In the genomic region with DNA sequence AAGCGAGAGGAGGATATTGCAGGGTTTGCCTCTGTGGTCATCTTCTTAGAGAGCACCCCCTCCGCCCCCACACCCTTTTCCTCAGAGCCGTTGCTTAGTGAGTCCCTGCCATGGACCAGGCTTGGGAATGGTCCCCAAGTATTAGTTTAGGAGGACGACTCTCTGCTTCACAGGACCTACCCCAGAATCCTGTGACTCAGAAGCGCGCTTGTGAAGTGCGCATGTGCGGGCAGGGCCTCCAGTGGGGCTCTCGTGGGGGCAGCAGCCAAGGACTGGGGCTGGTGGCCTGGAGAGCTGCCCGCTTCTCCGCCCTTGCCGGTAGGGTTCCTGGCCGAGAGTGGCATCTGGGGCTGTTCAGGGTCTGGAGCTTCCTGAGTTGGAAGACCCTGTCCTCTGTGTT, we compare ENCODE assay signal across 8 cellular contexts. TPM values are rescaled to one million over a fixed set of nuclear protein-coding genes. Genes with fewer than 3 reads are reported as not detected.
DNase-seq lines count a peak whose midpoint lies in the region; ATAC-seq, FAIRE-seq and TF ChIP-seq lines count a peak whose summit lies in the region.

No MANE protein-coding gene starts in this region.

- intact Hi-C loops in left lung (cut with DNase I), result no loop called here

- no peak for TF ChIP-seq POLR2A in tibial nerve (IDR thresholded peaks at IDR 0.05)

- H3K27me3 ChIP-seq in left lung (no peaks in the 10 kb centered on the region), tibial nerve (no peaks in the 10 kb centered on the region)

- 52 to 68% methylated on average over 10 to 13 of the region's 13 CpGs for WGBS in tibial nerve, 2 donors

- DNase-seq in stimulated activated CD4-positive, alpha-beta T cell treated with anti-CD3 and anti-CD28 coated beads, Interleukin-15, amount 100 ng/mL, for 24 hours, result peak; percentile 28
- no peak for DNase-seq in stimulated activated CD4-positive, alpha-beta T cell treated with anti-CD3 and anti-CD28 coated beads, Interleukin-1b, Interleukin-23, amount 100 ng/mL, for 48 hours
- DNase-seq in astrocyte of the cerebellum (ENCODE audit: low read depth) (no peak), left lung (peak; percentile 37 to 80), tibial nerve (ENCODE audit: low spot score in 2 of 2) (no peak), NCI-H345 treated with DMSO at 0.1 percent for 48 hours (lab: John Stamatoyannopoulos, UW; ENCODE audit: unreplicated experiment) (no peak), HTR-8/SVneo (ENCODE audit: insufficient read length, low spot score) (no peak), putamen (ENCODE audit: low spot score) (no peak)

- ATAC-seq in left lung, result peak; percentile 6

- H3K4me1 ChIP-seq in left lung (peaks cover 8 to 46% of the 10 kb centered on the region in 2 donors), tibial nerve (peaks cover 0 to 43% (median 13%) of the 10 kb centered on the region in 4 donors)

- H3K9me3 ChIP-seq in left lung (no peaks in the 10 kb centered on the region), tibial nerve (no peaks in the 10 kb centered on the region)

- TF ChIP-seq EP300 in tibial nerve (IDR thresholded peaks at IDR 0.05), result no peak

- H3K4me3 ChIP-seq in astrocyte of the cerebellum (ENCODE audit: low read depth, low read length), result peak overlapping the region; percentile 34
- H3K4me3 ChIP-seq in left lung, result peak overlapping the region in 1 of 2 donors; percentile 30
- H3K4me3 ChIP-seq in tibial nerve, result peak overlapping the region in 3 of 4 donors; percentile 28 to 47 (median 39)

- TF ChIP-seq CTCF in astrocyte of the cerebellum (IDR thresholded peaks at IDR 0.05; ENCODE audit: low read depth, low read length, missing control alignments) (no peak), left lung (IDR thresholded peaks at IDR 0.05) (no peak), tibial nerve (IDR thresholded peaks at IDR 0.05) (no peak)

- peaks cover 0 to 5% of the 10 kb centered on the region in 2 donors for H3K36me3 ChIP-seq in left lung
- H3K36me3 ChIP-seq in tibial nerve, result peaks cover 0 to 19% (median 0%) of the 10 kb centered on the region in 3 donors

- H3K27ac ChIP-seq in left lung (peak overlapping the region; percentile 49 to 69), tibial nerve (peak overlapping the region; percentile 55 to 81 (median 72))

- FAIRE-seq in HTR-8/SVneo (lab: Jason Lieb, UNC), result no peak

- in situ Hi-C loops in astrocyte of the cerebellum (cut with HindIII; ENCODE audit: low sequenced_read_pairs), result no loop called here

RNA-seq across cellular contexts. Expression of gene HMGN1, which starts 37.3 kb away (rescaled TPM):
- 100 to 1,000 TPM; 161 to 206 TPM for total RNA-seq in left lung
- total RNA-seq in tibial nerve, result 10 to 100 TPM; 58.4 to 82.2 (median 59.6) TPM

RNA-seq across cellular contexts. Expression of gene LCA5L, which starts 59.4 kb away (rescaled TPM):
- total RNA-seq in left lung (1 to 10 TPM; 1.7 to 2.0 TPM), tibial nerve (1 to 10 TPM in 2 of 4 donors, under 1 TPM in 1, not detected in 1; 0.66 to 5.9 (median 1.9) TPM)

Comparison
In these comparisons a context has a peak if more than half of its experiments do, and no peak if none do; other contexts are left out.
1. DNase-seq: peak in stimulated activated CD4-positive, alpha-beta T cell treated with anti-CD3 and anti-CD28 coated beads, Interleukin-15, amount 100 ng/mL, for 24 hours (single experiment) and left lung (2 of 2); none in stimulated activated CD4-positive, alpha-beta T cell treated with anti-CD3 and anti-CD28 coated beads, Interleukin-1b, Interleukin-23, amount 100 ng/mL, for 48 hours (single experiment), astrocyte of the cerebellum (single experiment), tibial nerve (0 of 2), NCI-H345 treated with DMSO at 0.1 percent for 48 hours (single experiment), HTR-8/SVneo (single experiment) and putamen (single experiment).